Comparison of ENCODE assay signal across 19 cellular contexts in the genomic region with DNA sequence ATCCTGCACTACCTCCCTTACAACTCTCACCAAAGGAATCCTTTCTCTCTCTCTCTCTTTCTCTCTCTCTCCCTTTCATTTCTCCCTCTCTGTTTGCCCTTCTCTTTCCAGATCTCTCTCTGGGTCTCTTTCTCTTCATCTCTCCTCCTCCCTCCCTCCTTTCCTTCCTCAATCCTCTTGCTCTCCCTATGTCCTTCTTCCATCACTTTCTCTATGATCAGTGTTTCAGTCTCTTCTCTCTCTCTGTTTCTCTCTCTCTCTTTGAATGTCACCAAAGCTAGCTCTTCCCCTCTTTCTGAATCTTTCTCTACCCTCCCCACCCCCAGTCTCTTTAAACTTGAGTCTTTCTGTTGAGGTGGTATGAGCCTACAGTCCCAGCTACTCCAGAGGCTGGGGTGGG. TPM values are rescaled to one million over a fixed set of nuclear protein-coding genes. Genes with fewer than 3 reads are reported as not detected.
DNase-seq lines count a peak whose midpoint lies in the region; ATAC-seq and TF ChIP-seq lines count a peak whose summit lies in the region.
"Had no signal": no experiment of that assay in that cellular context is flagged by ENCODE, and none has a peak within 500 bp of the region (broad histone marks: within the 10 kb centered on the region; RNA-seq: fewer than 3 reads in every experiment).

No MANE protein-coding gene starts in this region.

- DNase-seq in HCT116 (ENCODE audit: low read depth, low spot score) (no peak), PC-3 (no peak), mammary epithelial cell (no peak), foreskin melanocyte (no peak)
- DNase-seq: C1 segment of cervical spinal cord; CD4-positive, alpha-beta memory T cell; COR-L47; DMS153; DND-41; GM23248; HCEC 1CT; HFFc6 had no signal

- no peaks in the 10 kb centered on the region for H3K27me3 ChIP-seq in HCT116 (ENCODE audit: insufficient read depth, low read length)
- no peaks in the 10 kb centered on the region for H3K27me3 ChIP-seq in PC-3 (ENCODE audit: low read length)
- H3K27me3 ChIP-seq in mammary epithelial cell (ENCODE audit: insufficient read depth, low read length): no peaks in the 10 kb centered on the region

- H3K27ac ChIP-seq in HCT116 (ENCODE audit: low read depth, low read length) (peak overlapping the region; percentile 78), PC-3 (ENCODE audit: low read length) (peak overlapping the region; percentile 88), mammary epithelial cell (ENCODE audit: insufficient read depth, low read depth, low read length) (peak overlapping the region; percentile 97)
- H3K27ac ChIP-seq: GM23248 had no signal

- no peaks in the 10 kb centered on the region for H3K9me3 ChIP-seq in HCT116 (ENCODE audit: control insufficient read depth in 1 of 2, insufficient read depth in 1 of 2, low read depth in 1 of 2, low read length in 2 of 2)
- no peaks in the 10 kb centered on the region for H3K9me3 ChIP-seq in PC-3 (ENCODE audit: low read length)
- no peaks in the 10 kb centered on the region for H3K9me3 ChIP-seq in mammary epithelial cell (replicated peaks; ENCODE audit: insufficient read depth, low read length)

- in situ Hi-C loops in mammary epithelial cell (cut with MboI; ENCODE audit: low sequenced_read_pairs in 2 of 2): loop anchor here (5.0 kb wide), 2 partner anchors 81 to 86 kb away; a partner anchor contains a TSS

- H2AFZ ChIP-seq in HCT116 (ENCODE audit: low read depth, low read length, poor library complexity, severe bottlenecking) (peak overlapping the region; percentile 24), PC-3 (ENCODE audit: low read length) (no peak overlapping the region), mammary epithelial cell (ENCODE audit: low read depth, low read length) (no peak overlapping the region)
- H2AFZ ChIP-seq: GM23248 had no signal

- H3K4me2 ChIP-seq in HCT116 (ENCODE audit: low read length) (peak overlapping the region; percentile 82), PC-3 (ENCODE audit: low read length) (no peak overlapping the region), mammary epithelial cell (ENCODE audit: insufficient read depth, low read depth, low read length) (no peak overlapping the region)

- dilution Hi-C loops in mammary epithelial cell (cut with HindIII; ENCODE audit: low sequenced_read_pairs): no loop called here

- POLR2A ChIA-PET in HCT116 (lab: Charles Lee): interaction anchor here (0.6 to 1.0 kb wide), 3 partner anchors 10 to 208 kb away, joined by 3 read pairs; a partner anchor contains a TSS
- POLR2A ChIA-PET in PC-3 (lab: Charles Lee; ENCODE audit: unreplicated experiment): interaction anchor here (0.6 kb wide), 1 partner anchor 42 kb away, joined by 3 read pairs; no protein-coding TSS in a partner anchor

- ATAC-seq in HCT116 (no peak), PC-3 (no peak), GM18519 (IDR thresholded peaks at IDR 0.05; ENCODE audit: low FRiP score, unreplicated experiment) (no peak), HG03159 (IDR thresholded peaks at IDR 0.05; ENCODE audit: unreplicated experiment) (no peak)

- H3K4me1 ChIP-seq in HCT116 (ENCODE audit: control insufficient read depth in 1 of 2, insufficient read depth in 2 of 2, low read length in 2 of 2) (peaks cover 47 to 54% of the 10 kb centered on the region in 2 experiments), PC-3 (ENCODE audit: insufficient read depth, low read length) (peaks cover 42% of the 10 kb centered on the region), mammary epithelial cell (ENCODE audit: insufficient read depth, low read length) (peaks cover 37% of the 10 kb centered on the region)

- intact Hi-C loops in HCT116 (cut with micrococcal nuclease): loop anchor here (2.0 kb wide), 1 partner anchor 166 kb away; no protein-coding TSS in a partner anchor
- intact Hi-C loops in PC-3 (cut with micrococcal nuclease): no loop called here
- intact Hi-C loops in mammary epithelial cell (cut with micrococcal nuclease): no loop called here

- TF ChIP-seq CTCF in HCT116 (IDR thresholded peaks at IDR 0.05 in 2 of 3, conservative IDR thresholded peaks at IDR 0.05 in 1 of 3; ENCODE audit: borderline replicate concordance in 1 of 3, insufficient read depth in 1 of 3, low read depth in 2 of 3, low read length in 2 of 3) (no peak), PC-3 (conservative IDR thresholded peaks at IDR 0.05; ENCODE audit: low read depth, low read length) (no peak), mammary epithelial cell (conservative IDR thresholded peaks at IDR 0.05 in 1 of 2, IDR thresholded peaks at IDR 0.05 in 1 of 2; ENCODE audit: extremely low read depth in 1 of 2, insufficient read depth in 1 of 2, low read depth in 1 of 2, low read length in 2 of 2) (no peak)

- H3K4me3 ChIP-seq in HCT116 (replicated peaks in 1 of 2; ENCODE audit: low read depth in 1 of 2, low read length in 2 of 2): no peak overlapping the region; a peak in 1 of 4 replicates
- no peak overlapping the region for H3K4me3 ChIP-seq in PC-3 (ENCODE audit: low read length)
- H3K4me3 ChIP-seq in mammary epithelial cell (replicated peaks in 1 of 3; ENCODE audit: insufficient read depth in 1 of 3, low read depth in 2 of 3, low read length in 3 of 3): no peak overlapping the region
- H3K4me3 ChIP-seq: GM23248 had no signal

- H3K9me2 ChIP-seq in HCT116 (ENCODE audit: insufficient read depth): no peaks in the 10 kb centered on the region
- H3K9me2 ChIP-seq in PC-3 (replicated peaks; ENCODE audit: low read length): no peaks in the 10 kb centered on the region

- H3K36me3 ChIP-seq in HCT116 (ENCODE audit: control insufficient read depth in 1 of 2, insufficient read depth in 2 of 2, low read length in 2 of 2) (no peaks in the 10 kb centered on the region), PC-3 (ENCODE audit: low read depth, low read length) (no peaks in the 10 kb centered on the region), mammary epithelial cell (ENCODE audit: insufficient read depth, low read length) (no peaks in the 10 kb centered on the region)

- H4K20me1 ChIP-seq in HCT116 (ENCODE audit: insufficient read depth) (no peaks in the 10 kb centered on the region), PC-3 (ENCODE audit: low read length) (no peaks in the 10 kb centered on the region), mammary epithelial cell (ENCODE audit: insufficient read depth, low read length) (no peaks in the 10 kb centered on the region)

- TF ChIP-seq POLR2A in HCT116 (IDR thresholded peaks at IDR 0.05; ENCODE audit: borderline replicate concordance, extremely low read depth, insufficient read depth, insufficient read length): no peak

- peaks cover 17% of the 10 kb centered on the region for H3F3A ChIP-seq in PC-3 (ENCODE audit: low read length, unreplicated experiment)

- RAD21 ChIA-PET in HCT116 (lab: Charles Lee; ENCODE audit: low non-redundant PET in 1 of 2, low total read pairs in 2 of 2, uncharacterized antibody in 2 of 2, unreplicated experiment in 2 of 2): interaction anchor here (1.0 to 2.8 kb wide), 4 partner anchors 38 to 86 kb away, joined by 3 to 8 read pairs (median 4); a partner anchor contains a TSS

- no TSS peak for BruUV-seq in HCT116 (replicated peaks; lab: Mats Ljungman, UMichigan)
- no TSS peak for BruUV-seq in PC-3 (replicated peaks; lab: Mats Ljungman, UMichigan)
- no TSS peak for BruUV-seq in mammary epithelial cell (replicated peaks; lab: Mats Ljungman, UMichigan)

- CTCF ChIA-PET in HCT116 (lab: Charles Lee): interaction anchor here (1.3 to 10.4 kb wide), 4 partner anchors 9 to 166 kb away, joined by 5 to 62 read pairs (median 8); no protein-coding TSS in a partner anchor
- CTCF ChIA-PET in PC-3 (lab: Charles Lee): interaction anchor here (0.6 to 1.2 kb wide), 3 partner anchors 81 to 165 kb away, joined by 3 to 7 read pairs (median 3); no protein-coding TSS in a partner anchor
- CTCF ChIA-PET in mammary epithelial cell (lab: Charles Lee; ENCODE audit: low non-redundant PET): interaction anchor here (0.6 kb wide), 1 partner anchor 86 kb away, joined by 4 read pairs; no protein-coding TSS in a partner anchor

- H3K9ac ChIP-seq in HCT116 (ENCODE audit: low read length) (peak overlapping the region; percentile 34; the same call in 1 of the 2 replicates), PC-3 (ENCODE audit: low read length) (no peak overlapping the region), mammary epithelial cell (ENCODE audit: insufficient read depth, low read length) (no peak overlapping the region)
- H3K9ac ChIP-seq: GM23248 had no signal

- no peak for TF ChIP-seq RAD21 in HCT116 (IDR thresholded peaks at IDR 0.05; ENCODE audit: low read depth)

- H3K79me2 ChIP-seq in HCT116 (ENCODE audit: insufficient read depth, low read length) (no peaks in the 10 kb centered on the region), PC-3 (ENCODE audit: low read length) (no peaks in the 10 kb centered on the region), mammary epithelial cell (ENCODE audit: insufficient read depth, low read length) (no peaks in the 10 kb centered on the region)

TF ChIP-seq in HCT116, 20 proteins besides CTCF, POLR2A, EP300 and RAD21 (continues in another document):
- TF ChIP-seq SIN3A (IDR thresholded peaks at IDR 0.05; ENCODE audit: low read depth): no peak
- no peak for TF ChIP-seq ZFX (IDR thresholded peaks at IDR 0.05)

RNA-seq across cellular contexts. Expression of a gene that starts 19.8 kb away (rescaled TPM):
- total RNA-seq in HCT116 (2021; ENCODE audit: unreplicated experiment) (0.84 TPM), PC-3 (2014; rRNA removed) (not detected in 2 replicates), mammary epithelial cell (not detected)
- 0.65 and 0.70 TPM in 2 replicates for polyA plus RNA-seq in HCT116 (2012)
- not detected for polyA plus RNA-seq in mammary epithelial cell
- not detected for polyA minus RNA-seq in mammary epithelial cell
- total RNA-seq: A172; A673; CD4-positive, alpha-beta memory T cell; GM23248; H1; H7; HFFc6 had no signal
- polyA plus RNA-seq: BJ; CD4-positive, alpha-beta memory T cell; GM23248 had no signal

RNA-seq across cellular contexts. Expression of a gene that starts 21.8 kb away (rescaled TPM):
- 1.2 TPM for total RNA-seq in HCT116 (2021; ENCODE audit: unreplicated experiment)
- 4.4 and 5.8 TPM in 2 replicates for polyA plus RNA-seq in HCT116 (2012)
- 58.5 and 59.0 TPM in 2 replicates for total RNA-seq in PC-3 (2014; rRNA removed)
- 1,000 to 10,000 TPM in 1 of 2 donors, 100 to 1,000 TPM in 1; 485 to 1,207 TPM for total RNA-seq in mammary epithelial cell
- polyA plus RNA-seq in mammary epithelial cell: 1,184 TPM
- 1,437 TPM for polyA minus RNA-seq in mammary epithelial cell
- total RNA-seq: A172; A673; CD4-positive, alpha-beta memory T cell; GM23248; H7; HFFc6 had no signal
- polyA plus RNA-seq: BJ; CD4-positive, alpha-beta memory T cell; GM23248 had no signal

RNA-seq across cellular contexts. Expression of a gene that starts 38.4 kb away (rescaled TPM):
- 40.5 TPM for total RNA-seq in HCT116 (2021; ENCODE audit: unreplicated experiment)
- 72.9 and 87.4 TPM in 2 replicates for polyA plus RNA-seq in HCT116 (2012)
- 73.7 and 75.0 TPM in 2 replicates for total RNA-seq in PC-3 (2014; rRNA removed)
- 100 to 1,000 TPM in 1 of 2 donors, 10 to 100 TPM in 1; 12.7 to 175 TPM for total RNA-seq in mammary epithelial cell
- polyA plus RNA-seq in mammary epithelial cell: 34.6 TPM
- polyA minus RNA-seq in mammary epithelial cell: 35.4 TPM
- total RNA-seq: A673; CD4-positive, alpha-beta memory T cell; GM23248; HFFc6 had no signal
- polyA plus RNA-seq: BJ; CD4-positive, alpha-beta memory T cell; GM23248 had no signal

RNA-seq across cellular contexts. Expression of a gene that starts 52.7 kb away (rescaled TPM):
- total RNA-seq in HCT116 (2021; ENCODE audit: unreplicated experiment): 30.5 TPM
- 31.4 and 34.2 TPM in 2 replicates for polyA plus RNA-seq in HCT116 (2012)
- total RNA-seq in PC-3 (2014; rRNA removed): 0.23 and 3.6 TPM in 2 replicates
- total RNA-seq in mammary epithelial cell: 100 to 1,000 TPM in 1 of 2 donors, 10 to 100 TPM in 1; 47.3 to 584 TPM
- polyA plus RNA-seq in mammary epithelial cell: 196 TPM
- 231 TPM for polyA minus RNA-seq in mammary epithelial cell
- total RNA-seq: A172; A673; CD4-positive, alpha-beta memory T cell; GM23248; HFFc6 had no signal
- polyA plus RNA-seq: BJ; CD4-positive, alpha-beta memory T cell; GM23248 had no signal

RNA-seq across cellular contexts. Expression of a gene that starts 57.8 kb away (rescaled TPM):
- total RNA-seq in HCT116 (2021; ENCODE audit: unreplicated experiment) (not detected), PC-3 (2014; rRNA removed) (not detected in 2 replicates), mammary epithelial cell (not detected)
- polyA plus RNA-seq in HCT116 (2012): not detected in 2 replicates
- polyA plus RNA-seq in mammary epithelial cell: not detected
- polyA minus RNA-seq in mammary epithelial cell: not detected
- total RNA-seq: A172; A673; CD4-positive, alpha-beta memory T cell; GM23248; H1; H7; HFFc6 had no signal
- polyA plus RNA-seq: BJ; CD4-positive, alpha-beta memory T cell; GM23248 had no signal

Comparison
In these comparisons a context has a peak if more than half of its experiments do, and no peak if none do; other contexts are left out.
1. RNA of a gene that starts 21.8 kb away (total RNA-seq): 485 to 1,207 TPM in mammary epithelial cell and 58.5 to 59.0 TPM in PC-3; 1.2 TPM in HCT116 (single experiment); every median in the first group is over 10 times any median in the second.
2. Peak in every context shown above with its lines, with median percentiles within 50 percentile points of each other: H3K27ac ChIP-seq.